In genomic region chr1:34019741-34020552, GRCh38 we compare ENCODE assay signal across 18 cellular contexts.
"Had no signal": no experiment of that assay in that cellular context is flagged by ENCODE, and none has a peak within 500 bp of the region (broad histone marks: within the 10 kb centered on the region; RNA-seq: fewer than 3 reads in every experiment).

No MANE protein-coding gene starts in this region.

- H3K27ac Mint-ChIP-seq: activated B cell treated with CpG ODN at 0.5 μM for 24 hours; activated CD4-positive, alpha-beta memory T cell treated with anti-CD3 and anti-CD28 coated beads, Interleukin-2, amount 10 ng/mL, durations not matched to agents 7 days and 5 days; activated CD8-positive, alpha-beta memory T cell treated with anti-CD3 and anti-CD28 coated beads, Interleukin-2, amount 10 ng/mL, durations not matched to agents 7 days and 5 days; activated naive CD8-positive, alpha-beta T cell; stimulated activated memory B cell treated with anti-CD40 and anti-IgM and Interleukin-4, amounts not matched to agents 10 μg/mL and 1 μg/mL and 100 μg/mL, for 72 hours; T-helper 2 cell treated with Interferon-gamma antibody and Interleukin-4, amounts not matched to agents 5 μg/mL and 100 μg/mL, for 36 hours had no signal

- H3K4me3 ChIP-seq: esophagus muscularis mucosa, left lung, smooth muscle cell, thoracic aorta had no signal

- H3K9me3 Mint-ChIP-seq: activated B cell treated with CpG ODN at 0.5 μM for 24 hours; activated CD4-positive, alpha-beta memory T cell treated with anti-CD3 and anti-CD28 coated beads, Interleukin-2, amount 10 ng/mL, durations not matched to agents 7 days and 5 days; neural crest cell; T-helper 2 cell treated with Interferon-gamma antibody and Interleukin-4, amounts not matched to agents 5 μg/mL and 100 μg/mL, for 36 hours had no signal

- H3K9me3 ChIP-seq: esophagus muscularis mucosa, left lung, thoracic aorta had no signal

- H3K36me3 Mint-ChIP-seq: activated CD8-positive, alpha-beta memory T cell treated with anti-CD3 and anti-CD28 coated beads, Interleukin-2, amount 10 ng/mL, durations not matched to agents 7 days and 5 days; activated naive CD8-positive, alpha-beta T cell; stimulated activated memory B cell treated with anti-CD40 and anti-IgM and Interleukin-4, amounts not matched to agents 10 μg/mL and 1 μg/mL and 100 μg/mL, for 72 hours had no signal

- H3K4me1 ChIP-seq: esophagus muscularis mucosa, left lung had no signal

- H3K4me1 Mint-ChIP-seq: activated B cell treated with CpG ODN at 0.5 μM for 24 hours; activated CD4-positive, alpha-beta memory T cell treated with anti-CD3 and anti-CD28 coated beads, Interleukin-2, amount 10 ng/mL, durations not matched to agents 7 days and 5 days; activated CD8-positive, alpha-beta memory T cell treated with anti-CD3 and anti-CD28 coated beads, Interleukin-2, amount 10 ng/mL, durations not matched to agents 7 days and 5 days; neural crest cell; stimulated activated memory B cell treated with anti-CD40 and anti-IgM and Interleukin-4, amounts not matched to agents 10 μg/mL and 1 μg/mL and 100 μg/mL, for 72 hours had no signal

- H3K27me3 Mint-ChIP-seq: activated B cell treated with CpG ODN at 0.5 μM for 24 hours had no signal

- H3K36me3 ChIP-seq: esophagus muscularis mucosa, left lung, thoracic aorta had no signal

- H3K4me2 ChIP-seq: smooth muscle cell had no signal

- DNase-seq: activated B cell treated with CpG ODN at 0.5 μM for 24 hours; activated CD4-positive, alpha-beta memory T cell treated with anti-CD3 and anti-CD28 coated beads, Interleukin-2, amount 10 ng/mL, durations not matched to agents 7 days and 5 days; activated CD4-positive, alpha-beta T cell treated with anti-CD3 and anti-CD28 coated beads for 4 hours; activated CD8-positive, alpha-beta memory T cell treated with anti-CD3 and anti-CD28 coated beads, Interleukin-2, amount 10 ng/mL, durations not matched to agents 7 days and 5 days; amniotic stem cell; effector CD4-positive, alpha-beta T cell; hippocampal formation; kidney; left lung; stimulated activated CD4-positive, alpha-beta T cell treated with anti-CD3 and anti-CD28 coated beads, Interleukin-4, amount 100 ng/mL, for 4 hours had no signal

- ATAC-seq: activated CD8-positive, alpha-beta memory T cell treated with anti-CD3 and anti-CD28 coated beads, Interleukin-2, amount 10 ng/mL, durations not matched to agents 7 days and 5 days; left lung; sciatic nerve; stimulated activated memory B cell treated with anti-CD40 and anti-IgM and Interleukin-4, amounts not matched to agents 10 μg/mL and 1 μg/mL and 100 μg/mL, for 72 hours had no signal

- H3K4me3 Mint-ChIP-seq: activated B cell treated with CpG ODN at 0.5 μM for 24 hours; activated CD4-positive, alpha-beta memory T cell treated with anti-CD3 and anti-CD28 coated beads, Interleukin-2, amount 10 ng/mL, durations not matched to agents 7 days and 5 days; activated CD8-positive, alpha-beta memory T cell treated with anti-CD3 and anti-CD28 coated beads, Interleukin-2, amount 10 ng/mL, durations not matched to agents 7 days and 5 days; activated naive CD8-positive, alpha-beta T cell; neural crest cell; stimulated activated memory B cell treated with anti-CD40 and anti-IgM and Interleukin-4, amounts not matched to agents 10 μg/mL and 1 μg/mL and 100 μg/mL, for 72 hours; T-helper 2 cell treated with Interferon-gamma antibody and Interleukin-4, amounts not matched to agents 5 μg/mL and 100 μg/mL, for 36 hours had no signal

- H3K27ac ChIP-seq: esophagus muscularis mucosa, left lung, thoracic aorta had no signal
